13 cellular contexts compared by ENCODE assay signal in genomic region chr3:73719877-73720276, GRCh38.
DNase-seq lines count a peak whose midpoint lies in the region; ATAC-seq and TF ChIP-seq lines count a peak whose summit lies in the region.
"Had no signal": no experiment of that assay in that cellular context is flagged by ENCODE, and none has a peak within 500 bp of the region (broad histone marks: within the 10 kb centered on the region; RNA-seq: fewer than 3 reads in every experiment).

No MANE protein-coding gene starts in this region.

- intact Hi-C loops in ascending aorta (cut with DNase I): no loop called here
- intact Hi-C loops in sigmoid colon (cut with DNase I): loop anchor here (5.0 kb wide), 1 partner anchor 88 kb away; no protein-coding TSS in a partner anchor

- ATAC-seq in HG02884 (IDR thresholded peaks at IDR 0.05; ENCODE audit: unreplicated experiment) (no peak), GM18519 (IDR thresholded peaks at IDR 0.05; ENCODE audit: low FRiP score, unreplicated experiment) (no peak)
- ATAC-seq: activated CD4-positive, alpha-beta T cell treated with anti-CD3 and anti-CD28 coated beads for 36 hours; HCT116 had no signal

- H3K27ac ChIP-seq in ascending aorta (peak overlapping the region; percentile 46 to 50), hepatocyte (peak overlapping the region; percentile 72), sigmoid colon (peak overlapping the region; percentile 73 to 85 (median 81))

- TF ChIP-seq CTCF in AG10803 (conservative IDR thresholded peaks at IDR 0.05; ENCODE audit: low read length) (no peak), ascending aorta (IDR thresholded peaks at IDR 0.05) (no peak), hepatocyte (IDR thresholded peaks at IDR 0.05; ENCODE audit: poor library complexity) (no peak), sigmoid colon (IDR thresholded peaks at IDR 0.05) (no peak), GM13977 (IDR thresholded peaks at IDR 0.05; ENCODE audit: extremely low read depth, insufficient read depth, missing control alignments) (no peak)

- DNase-seq in AG10803 (ENCODE audit: low read depth) (peak; percentile 44), ascending aorta (ENCODE audit: low spot score in 2 of 2) (no peak), hepatocyte (ENCODE audit: low spot score) (peak; percentile 10), sigmoid colon (peak; percentile 91), GM13977 (ENCODE audit: low spot score) (no peak), T-helper 1 cell (no peak)
- DNase-seq: activated CD4-positive, alpha-beta T cell treated with anti-CD3 and anti-CD28 coated beads for 36 hours; activated effector memory CD4-positive, alpha-beta T cell treated with Interleukin-2 at 50 U/mL for 16 hours; heart right ventricle; NCI-H1694 had no signal

- WGBS in hepatocyte (ENCODE audit: low lambda C conversion rate, missing lambda C conversion rate): 26% methylated on average over 6 of the region's 6 CpGs
- 19 to 36% methylated on average over 6 of the region's 6 CpGs for WGBS in sigmoid colon, 2 donors

- in situ Hi-C loops in GM13977 (cut with MboI; ENCODE audit: low pct_unique_long_range_greater_than_20kb, low sequenced_read_pairs, unreplicated experiment): no loop called here

- H3K27me3 ChIP-seq in ascending aorta (no peaks in the 10 kb centered on the region), hepatocyte (no peaks in the 10 kb centered on the region), sigmoid colon (no peaks in the 10 kb centered on the region)
- H3K27me3 ChIP-seq: heart right ventricle had no signal

- no peaks in the 10 kb centered on the region for H3K79me2 ChIP-seq in hepatocyte

- no peak overlapping the region for H2AFZ ChIP-seq in hepatocyte

- no peak for TF ChIP-seq POLR2A in sigmoid colon (IDR thresholded peaks at IDR 0.05)

- H3K4me3 ChIP-seq in AG10803 (ENCODE audit: low read length) (peak overlapping the region; percentile 13), ascending aorta (peak overlapping the region; percentile 28 to 37), hepatocyte (no peak overlapping the region), sigmoid colon (peak overlapping the region in 3 of 4 donors; percentile 8 to 26 (median 23))
- H3K4me3 ChIP-seq: heart right ventricle had no signal

- no peaks in the 10 kb centered on the region for H3K9me2 ChIP-seq in hepatocyte (replicated peaks; ENCODE audit: insufficient read depth)

- peak overlapping the region; percentile 56 for H3K4me2 ChIP-seq in hepatocyte

- H3K4me1 ChIP-seq in ascending aorta: peaks cover 0 to 8% of the 10 kb centered on the region in 2 donors
- peaks cover 11% of the 10 kb centered on the region for H3K4me1 ChIP-seq in hepatocyte (ENCODE audit: insufficient read depth)
- H3K4me1 ChIP-seq in sigmoid colon: peaks cover 0 to 36% (median 21%) of the 10 kb centered on the region in 4 donors

- no peaks in the 10 kb centered on the region for H4K20me1 ChIP-seq in hepatocyte (ENCODE audit: insufficient read depth, poor library complexity, severe bottlenecking)

- no peaks in the 10 kb centered on the region for H3K36me3 ChIP-seq in ascending aorta
- H3K36me3 ChIP-seq in hepatocyte (replicated peaks; ENCODE audit: insufficient read depth, low read depth): no peaks in the 10 kb centered on the region
- H3K36me3 ChIP-seq in sigmoid colon: no peaks in the 10 kb centered on the region
- H3K36me3 ChIP-seq: heart right ventricle had no signal

- H3K9me3 ChIP-seq in ascending aorta: no peaks in the 10 kb centered on the region
- no peaks in the 10 kb centered on the region for H3K9me3 ChIP-seq in hepatocyte (ENCODE audit: low read depth)
- H3K9me3 ChIP-seq in sigmoid colon: no peaks in the 10 kb centered on the region

- peak in 3 of 4 donors; percentile 40 to 84 (median 55) for TF ChIP-seq EP300 in sigmoid colon (IDR thresholded peaks at IDR 0.05)

Comparison
In these comparisons a context has a peak if more than half of its experiments do, and no peak if none do; other contexts are left out.
1. DNase-seq: peak in AG10803 (single experiment), hepatocyte (single experiment) and sigmoid colon (single experiment); none in ascending aorta (0 of 2), GM13977 (single experiment) and T-helper 1 cell (0 of 5).
2. Peak in every context shown above with its lines, with median percentiles within 50 percentile points of each other: H3K27ac ChIP-seq.